13 cellular contexts compared by ENCODE assay signal in genomic region chr1:169511339-169512028, GRCh38. TPM values are rescaled to one million over a fixed set of nuclear protein-coding genes. Genes with fewer than 3 reads are reported as not detected.
DNase-seq lines count a peak whose midpoint lies in the region; ATAC-seq and TF ChIP-seq lines count a peak whose summit lies in the region.
"Had no signal": no experiment of that assay in that cellular context is flagged by ENCODE, and none has a peak within 500 bp of the region (broad histone marks: within the 10 kb centered on the region; RNA-seq: fewer than 3 reads in every experiment).

No MANE protein-coding gene starts in this region.

- peak overlapping the region; percentile 73 to 80 for H3K27ac ChIP-seq in breast epithelium

- no peaks in the 10 kb centered on the region for H3K9me3 Mint-ChIP-seq in activated T-cell treated with anti-CD3 and anti-CD28 coated beads, Interleukin-2, amount 50 U/mL, for 4 hours
- peaks cover 3% of the 10 kb centered on the region for H3K9me3 Mint-ChIP-seq in activated CD4-positive, alpha-beta T cell treated with anti-CD3 and anti-CD28 coated beads, Interleukin-2, amount 10 ng/mL, durations not matched to agents 24 days and 14 days
- H3K9me3 Mint-ChIP-seq: memory B cell had no signal

- no peak for TF ChIP-seq CTCF in breast epithelium (IDR thresholded peaks at IDR 0.05)

- H3K36me3 ChIP-seq in breast epithelium = no peaks in the 10 kb centered on the region
- H3K36me3 ChIP-seq: BE2C had no signal

- peak; percentile 75 to 78 for ATAC-seq in activated T-cell treated with anti-CD3 and anti-CD28 coated beads, Interleukin-2, amount 50 U/mL, for 4 hours
- no peak for ATAC-seq in HG02970 (IDR thresholded peaks at IDR 0.05; ENCODE audit: low FRiP score, unreplicated experiment)

- H3K9me3 ChIP-seq in breast epithelium = no peaks in the 10 kb centered on the region
- H3K9me3 ChIP-seq: BE2C had no signal

- H3K27me3 Mint-ChIP-seq in activated T-cell treated with anti-CD3 and anti-CD28 coated beads, Interleukin-2, amount 50 U/mL, for 4 hours (ENCODE audit: low read depth) = no peaks in the 10 kb centered on the region
- H3K27me3 Mint-ChIP-seq in activated CD4-positive, alpha-beta T cell treated with anti-CD3 and anti-CD28 coated beads, Interleukin-2, amount 10 ng/mL, durations not matched to agents 24 days and 14 days = no peaks in the 10 kb centered on the region
- H3K27me3 Mint-ChIP-seq: memory B cell had no signal

- no peaks in the 10 kb centered on the region for H3K27me3 ChIP-seq in breast epithelium

- no peak overlapping the region for H3K4me3 ChIP-seq in breast epithelium

- H3K36me3 Mint-ChIP-seq in activated T-cell treated with anti-CD3 and anti-CD28 coated beads, Interleukin-2, amount 50 U/mL, for 4 hours (ENCODE audit: insufficient read depth) = peaks cover 31% of the 10 kb centered on the region
- H3K36me3 Mint-ChIP-seq in activated CD4-positive, alpha-beta T cell treated with anti-CD3 and anti-CD28 coated beads, Interleukin-2, amount 10 ng/mL, durations not matched to agents 24 days and 14 days (ENCODE audit: low read depth) = peaks cover 54% of the 10 kb centered on the region
- H3K36me3 Mint-ChIP-seq: memory B cell had no signal

- H3K4me1 Mint-ChIP-seq in activated T-cell treated with anti-CD3 and anti-CD28 coated beads, Interleukin-2, amount 50 U/mL, for 4 hours (ENCODE audit: low read depth) = peaks cover 20% of the 10 kb centered on the region
- peaks cover 13% of the 10 kb centered on the region for H3K4me1 Mint-ChIP-seq in activated CD4-positive, alpha-beta T cell treated with anti-CD3 and anti-CD28 coated beads, Interleukin-2, amount 10 ng/mL, durations not matched to agents 24 days and 14 days

- no peaks in the 10 kb centered on the region for H3K4me1 ChIP-seq in breast epithelium
- H3K4me1 ChIP-seq: BE2C had no signal

- DNase-seq in activated T-cell treated with anti-CD3 and anti-CD28 coated beads, Interleukin-2, amount 50 U/mL, for 4 hours = no peak
- DNase-seq in activated T-cell treated with anti-CD3 and anti-CD28 coated beads, Interleukin-2, amount 50 U/mL, for 1 hour = no peak
- DNase-seq in breast epithelium (ENCODE audit: low spot score in 2 of 2) = no peak
- DNase-seq in kidney glomerular epithelial cell (lab: John Stamatoyannopoulos, UW) = peak; percentile 72
- peak; percentile 52 for DNase-seq in ureter (ENCODE audit: low spot score)
- no peak for DNase-seq in activated CD4-positive, alpha-beta T cell treated with anti-CD3 and anti-CD28 coated beads, Interleukin-2, amount 10 ng/mL, durations not matched to agents 24 days and 14 days
- no peak for DNase-seq in stimulated activated CD4-positive, alpha-beta T cell treated with anti-CD3 and anti-CD28 coated beads, Interleukin-12 subunit alpha, Interleukin-12 subunit beta, amount 100 ng/mL, for 4 hours
- DNase-seq: activated CD4-positive, alpha-beta T cell treated with anti-CD3 and anti-CD28 coated beads for 48 hours; BE2C; cerebellar nuclear complex; Karpas-422 had no signal

- H3K4me3 Mint-ChIP-seq in activated T-cell treated with anti-CD3 and anti-CD28 coated beads, Interleukin-2, amount 50 U/mL, for 4 hours = no peak overlapping the region
- no peak overlapping the region for H3K4me3 Mint-ChIP-seq in activated CD4-positive, alpha-beta T cell treated with anti-CD3 and anti-CD28 coated beads, Interleukin-2, amount 10 ng/mL, durations not matched to agents 24 days and 14 days
- H3K4me3 Mint-ChIP-seq: memory B cell had no signal

- H3K27ac Mint-ChIP-seq in activated CD4-positive, alpha-beta T cell treated with anti-CD3 and anti-CD28 coated beads, Interleukin-2, amount 10 ng/mL, durations not matched to agents 24 days and 14 days = no peak overlapping the region
- H3K27ac Mint-ChIP-seq: memory B cell had no signal

- intact Hi-C loops in breast epithelium (cut with DNase I; ENCODE audit: low total_unique reads) = no loop called here
- intact Hi-C loops in activated CD4-positive, alpha-beta T cell treated with anti-CD3 and anti-CD28 coated beads, Interleukin-2, amount 10 ng/mL, durations not matched to agents 24 days and 14 days (cut with micrococcal nuclease) = loop anchor here (2.0 kb wide), 1 partner anchor 19 kb away; no protein-coding TSS in a partner anchor

- no peak for TF ChIP-seq POLR2A in breast epithelium (IDR thresholded peaks at IDR 0.05)

RNA-seq across cellular contexts. Expression of gene SLC19A2, which starts 25.7 kb away (rescaled TPM):
- 10 to 100 TPM in 2 of 3 donors, 1 to 10 TPM in 1; 9.1 to 13.5 (median 12.0) TPM for total RNA-seq in activated T-cell treated with anti-CD3 and anti-CD28 coated beads, Interleukin-2, amount 50 U/mL, for 4 hours
- 10 to 100 TPM; 34.7 to 71.8 (median 64.2) TPM for total RNA-seq in breast epithelium
- total RNA-seq in ureter = 20.9 TPM
- 12.1 and 12.2 TPM in 2 replicates for total RNA-seq in activated CD4-positive, alpha-beta T cell treated with anti-CD3 and anti-CD28 coated beads, Interleukin-2, amount 10 ng/mL, durations not matched to agents 24 days and 14 days

Comparison
In these comparisons a context has a peak if more than half of its experiments do, and no peak if none do; other contexts are left out.
1. DNase-seq: peak in kidney glomerular epithelial cell (single experiment) and ureter (single experiment); none in activated T-cell treated with anti-CD3 and anti-CD28 coated beads, Interleukin-2, amount 50 U/mL, for 4 hours (single experiment), activated T-cell treated with anti-CD3 and anti-CD28 coated beads, Interleukin-2, amount 50 U/mL, for 1 hour (single experiment), breast epithelium (0 of 2), activated CD4-positive, alpha-beta T cell treated with anti-CD3 and anti-CD28 coated beads, Interleukin-2, amount 10 ng/mL, durations not matched to agents 24 days and 14 days (single experiment) and stimulated activated CD4-positive, alpha-beta T cell treated with anti-CD3 and anti-CD28 coated beads, Interleukin-12 subunit alpha, Interleukin-12 subunit beta, amount 100 ng/mL, for 4 hours (single experiment).